ENCODE assay signal across 9 cellular contexts in genomic region chr21:26769613-26770188, GRCh38.
DNase-seq lines count a peak whose midpoint lies in the region; ATAC-seq and TF ChIP-seq lines count a peak whose summit lies in the region.
"Had no signal": no experiment of that assay in that cellular context is flagged by ENCODE, and none has a peak within 500 bp of the region (broad histone marks: within the 10 kb centered on the region; RNA-seq: fewer than 3 reads in every experiment).

No MANE protein-coding gene starts in this region.

- H3K4me3 Mint-ChIP-seq in mesothelial cell of epicardium = no peak overlapping the region

- no peak overlapping the region for H3K27ac Mint-ChIP-seq in mesothelial cell of epicardium

- intact Hi-C loops in breast epithelium (cut with DNase I; ENCODE audit: low total_unique reads) = no loop called here

- no peaks in the 10 kb centered on the region for H3K4me1 ChIP-seq in breast epithelium

- no peaks in the 10 kb centered on the region for H3K9me3 ChIP-seq in breast epithelium

- TF ChIP-seq CTCF in breast epithelium (IDR thresholded peaks at IDR 0.05) (peak; percentile 11 to 29 (median 28)), mesothelial cell of epicardium (IDR thresholded peaks at IDR 0.05; ENCODE audit: unreplicated experiment) (peak; percentile 73), coronary artery (IDR thresholded peaks at IDR 0.05) (no peak)

- no peaks in the 10 kb centered on the region for H3K36me3 Mint-ChIP-seq in mesothelial cell of epicardium

- H3K27ac ChIP-seq in breast epithelium = no peak overlapping the region
- no peak overlapping the region for H3K27ac ChIP-seq in coronary artery
- H3K27ac ChIP-seq: HL-60 had no signal

- no peaks in the 10 kb centered on the region for H3K27me3 ChIP-seq in breast epithelium

- no peak for TF ChIP-seq POLR2A in breast epithelium (IDR thresholded peaks at IDR 0.05)

- DNase-seq in DMS114 treated with DMSO at 0.1 percent for 48 hours (lab: John Stamatoyannopoulos, UW; ENCODE audit: unreplicated experiment) = peak; percentile 3
- peak; percentile 78 for DNase-seq in NCI-H1694 (lab: John Stamatoyannopoulos, UW)
- DNase-seq in breast epithelium (ENCODE audit: low spot score in 2 of 2) = no peak
- no peak for DNase-seq in mesothelial cell of epicardium (ENCODE audit: low spot score in 2 of 2, unreplicated experiment in 2 of 2)
- no peak for DNase-seq in coronary artery (ENCODE audit: low spot score)
- DNase-seq in cortex of kidney (lab: John Stamatoyannopoulos, UW) = no peak

- H3K4me3 ChIP-seq in breast epithelium (no peak overlapping the region), coronary artery (no peak overlapping the region)

- no peaks in the 10 kb centered on the region for H3K27me3 Mint-ChIP-seq in mesothelial cell of epicardium (ENCODE audit: low read depth)

- no peaks in the 10 kb centered on the region for H3K9me3 Mint-ChIP-seq in mesothelial cell of epicardium

- no peak for ATAC-seq in GM19035 (IDR thresholded peaks at IDR 0.05; ENCODE audit: unreplicated experiment)
- ATAC-seq in GM18873 (IDR thresholded peaks at IDR 0.05; ENCODE audit: low FRiP score, unreplicated experiment) = no peak

- H3K4me1 Mint-ChIP-seq in mesothelial cell of epicardium = peaks cover 15% of the 10 kb centered on the region

- H3K36me3 ChIP-seq in breast epithelium = no peaks in the 10 kb centered on the region

Comparison
In these comparisons a context has a peak if more than half of its experiments do, and no peak if none do; other contexts are left out.
1. DNase-seq: peak in DMS114 treated with DMSO at 0.1 percent for 48 hours (single experiment) and NCI-H1694 (single experiment); none in breast epithelium (0 of 2), mesothelial cell of epicardium (0 of 2), coronary artery (single experiment) and cortex of kidney (single experiment).